In the genomic region with DNA sequence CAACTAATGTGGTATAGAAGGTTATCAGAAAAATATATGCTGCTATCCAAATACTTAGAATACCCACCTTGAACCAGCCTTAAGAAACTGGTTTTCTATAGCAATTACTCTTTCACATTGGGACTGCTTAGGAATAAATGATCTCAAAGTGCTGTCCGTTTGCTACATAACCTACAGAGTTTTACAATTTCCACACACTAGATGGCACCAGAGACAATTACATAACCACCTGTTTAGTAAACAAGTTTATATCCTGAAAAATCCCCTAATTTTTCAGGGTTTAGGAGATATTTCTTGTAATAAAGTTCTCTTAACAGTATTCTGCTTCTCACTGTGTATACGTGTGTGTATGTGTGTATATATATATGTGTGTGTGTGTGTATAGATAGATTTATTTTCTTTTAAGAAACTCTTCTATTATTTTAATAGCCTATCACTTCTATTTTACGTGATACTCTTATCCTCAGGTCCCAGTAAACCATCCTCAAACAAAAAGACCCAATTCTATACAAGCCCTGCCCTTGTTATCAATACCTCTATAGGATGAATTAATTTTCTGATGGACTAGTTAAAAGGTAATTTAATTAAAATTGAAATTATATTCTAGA, we compare ENCODE assay signal across 8 cellular contexts. TPM values are rescaled to one million over a fixed set of nuclear protein-coding genes. Genes with fewer than 3 reads are reported as not detected.
DNase-seq lines count a peak whose midpoint lies in the region; ATAC-seq, FAIRE-seq and TF ChIP-seq lines count a peak whose summit lies in the region.

No MANE protein-coding gene starts in this region.

- no peak overlapping the region for H3K27ac ChIP-seq in pancreas

- peak; percentile 5 for FAIRE-seq in pancreas (lab: Jason Lieb, UNC)

- no peaks in the 10 kb centered on the region for H3K4me1 ChIP-seq in pancreas

- no peak overlapping the region for H3K4me3 ChIP-seq in pancreas

- TF ChIP-seq CTCF in AG09319 (IDR thresholded peaks at IDR 0.05; ENCODE audit: low read depth, low read length) (peak; percentile 10; the same call in 1 of the 2 replicates), pancreas (IDR thresholded peaks at IDR 0.05) (peak in 3 of 4 donors; percentile 16 to 42 (median 19))

- intact Hi-C loops in pancreas (cut with DNase I) = loop anchor here in 1 of 3 donors (10.0 kb wide), 1 partner anchor 842 kb away; no protein-coding TSS in a partner anchor

- H3K27me3 ChIP-seq in pancreas = peaks cover 0 to 6% (median 0%) of the 10 kb centered on the region in 4 donors

- ATAC-seq in GM18858 (IDR thresholded peaks at IDR 0.05; ENCODE audit: unreplicated experiment) (peak; percentile 88), pancreas (peak in 3 of 4 donors; percentile 58 to 67 (median 64)), GM18909 (IDR thresholded peaks at IDR 0.05; ENCODE audit: poor library complexity, unreplicated experiment) (no peak)

- no peaks in the 10 kb centered on the region for H3K9me3 ChIP-seq in pancreas

- no peaks in the 10 kb centered on the region for H3K36me3 ChIP-seq in pancreas

- DNase-seq in AG09319 (ENCODE audit: extremely low read depth, low read depth) (no peak), NCI-H1105 (lab: John Stamatoyannopoulos, UW) (peak; percentile 23), cerebellar cortex (ENCODE audit: low spot score) (peak; percentile 25), pancreas (no peak), GOT3 (lab: John Stamatoyannopoulos, UW) (no peak)
- DNase-seq in stimulated activated CD4-positive, alpha-beta T cell treated with anti-CD3 and anti-CD28 coated beads, Interleukin-15, amount 100 ng/mL, for 24 hours = no peak

- 2% methylated on average over 3 of the region's 3 CpGs for WGBS in pancreas, 2 donors

RNA-seq across cellular contexts. Expression of gene OR5I1, which starts 6.7 kb away (rescaled TPM):
- total RNA-seq in pancreas = not detected
- not detected for polyA plus RNA-seq in pancreas

RNA-seq across cellular contexts. Expression of gene OR10AG1, which starts 26.9 kb away (rescaled TPM):
- total RNA-seq in pancreas = not detected
- not detected for polyA plus RNA-seq in pancreas

RNA-seq across cellular contexts. Expression of gene OR5W2, which starts 28.5 kb away (rescaled TPM):
- not detected for total RNA-seq in pancreas
- polyA plus RNA-seq in pancreas = not detected

RNA-seq across cellular contexts. Expression of gene OR5F1, which starts 51.5 kb away (rescaled TPM):
- not detected for total RNA-seq in pancreas
- not detected for polyA plus RNA-seq in pancreas

RNA-seq across cellular contexts. Expression of gene TRIM51, which starts 59.8 kb away (rescaled TPM):
- not detected for total RNA-seq in pancreas
- not detected for polyA plus RNA-seq in pancreas

Comparison
In these comparisons a context has a peak if more than half of its experiments do, and no peak if none do; other contexts are left out.
1. DNase-seq: peak in NCI-H1105 (single experiment) and cerebellar cortex (single experiment); none in AG09319 (single experiment), pancreas (0 of 6), GOT3 (single experiment) and stimulated activated CD4-positive, alpha-beta T cell treated with anti-CD3 and anti-CD28 coated beads, Interleukin-15, amount 100 ng/mL, for 24 hours (single experiment).